Comparison of ENCODE assay signal across 24 cellular contexts in the genomic region with DNA sequence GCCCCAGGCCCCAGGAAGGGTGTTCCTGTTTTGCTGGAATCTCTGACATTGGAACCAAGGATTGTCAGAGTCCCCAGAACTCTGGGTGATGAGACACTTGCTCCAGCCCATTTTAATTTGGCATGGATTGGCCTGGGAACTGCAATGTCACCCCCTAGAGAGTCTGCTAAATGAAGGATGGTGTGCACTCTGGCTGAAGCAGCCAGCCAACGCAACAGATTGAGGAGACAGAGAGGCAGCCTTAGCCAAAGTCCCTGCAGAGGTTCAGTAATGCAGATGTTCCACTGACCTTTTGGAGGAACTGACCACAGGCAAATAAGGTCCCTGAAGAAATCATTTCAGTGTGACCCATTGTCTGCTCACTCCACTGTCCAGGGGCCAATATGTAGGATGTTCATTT. TPM values are rescaled to one million over a fixed set of nuclear protein-coding genes. Genes with fewer than 3 reads are reported as not detected.
"Had no signal": no experiment of that assay in that cellular context is flagged by ENCODE, and none has a peak within 500 bp of the region (broad histone marks: within the 10 kb centered on the region; RNA-seq: fewer than 3 reads in every experiment).

No MANE protein-coding gene starts in this region.

- H3K27me3 ChIP-seq: MG63 had no signal

- ATAC-seq: HepG2, Panc1, PC-3 had no signal

- H3K4me3 ChIP-seq: MG63 had no signal

- H3K36me3 ChIP-seq: MG63 had no signal

- H3K9ac ChIP-seq: SK-N-SH had no signal

- H3K27ac ChIP-seq: RWPE1 had no signal

- H3K9me3 ChIP-seq: MG63, SK-N-SH had no signal

- FAIRE-seq: HepG2 had no signal

- DNase-seq: IMR-90, Karpas-422, KG1, MG63, MV-4-11, NCI-H1048, NCI-H1105, NCI-H1436 treated with DMSO at 0.1 percent for 48 hours, NCI-H1694, NCI-H187 treated with DMSO at 0.1 percent for 48 hours, NCI-H2029 treated with DMSO at 0.1 percent for 48 hours, NCI-H2171 treated with DMSO at 0.1 percent for 48 hours, NCI-H345, NCI-H524 treated with DMSO at 0.1 percent for 48 hours, NCI-H69, NCI-H774, PC-3, SK-N-SH, SW 1271 had no signal

RNA-seq across cellular contexts. Expression of gene LRRC18, which starts 13.4 kb away (rescaled TPM):
- total RNA-seq: HepG2, IMR-90, OCI-LY7, PC-3, SK-MEL-5 had no signal
- polyA plus RNA-seq: HepG2, IMR-90, SK-N-SH had no signal
